17 cellular contexts compared by ENCODE assay signal in the genomic region with DNA sequence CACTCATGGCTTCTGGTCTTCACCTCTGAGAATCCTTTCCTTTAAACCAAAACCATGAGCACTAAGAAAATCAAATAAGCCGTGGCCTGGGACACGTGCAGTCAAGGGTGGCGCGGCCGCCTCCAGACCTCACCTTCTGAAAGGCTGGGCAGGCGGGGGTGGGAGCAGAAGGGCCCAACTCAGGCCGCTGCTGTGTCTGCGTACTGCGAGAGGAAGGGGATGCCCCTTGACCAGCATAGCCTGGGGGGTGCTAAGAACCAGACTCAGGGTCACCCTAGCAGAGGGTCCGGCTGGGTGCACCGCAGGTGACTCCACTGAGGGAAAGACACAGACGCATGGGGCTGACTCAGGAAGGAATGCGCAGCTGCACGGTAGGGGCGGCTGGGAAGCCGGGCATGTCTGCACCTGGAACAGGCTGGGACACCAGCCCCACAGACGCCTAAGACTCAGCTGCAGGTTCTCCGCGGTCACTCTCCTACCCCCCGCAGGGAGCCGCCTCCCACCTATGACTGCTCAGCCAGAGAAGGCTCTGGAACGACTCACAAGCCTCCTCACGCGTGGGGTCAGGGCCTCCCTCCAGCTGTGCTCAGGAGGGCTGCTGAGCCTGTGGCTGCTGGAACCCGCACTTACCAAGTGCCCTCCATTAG.
A peak's percentile ranks its signal among the peaks of the same experiment; 100 is the strongest.
DNase-seq lines count a peak whose midpoint lies in the region; ATAC-seq and TF ChIP-seq lines count a peak whose summit lies in the region.
"Had no signal": no experiment of that assay in that cellular context is flagged by ENCODE, and none has a peak within 500 bp of the region (broad histone marks: within the 10 kb centered on the region; RNA-seq: fewer than 3 reads in every experiment).

No MANE protein-coding gene starts in this region.

- H3K27me3 ChIP-seq in subcutaneous abdominal adipose tissue (ENCODE audit: control insufficient read depth in 5 of 5, insufficient read depth in 4 of 5, low read length in 5 of 5) (no peaks in the 10 kb centered on the region), tibial artery (no peaks in the 10 kb centered on the region)

- no peak for ATAC-seq in HG03025 (IDR thresholded peaks at IDR 0.05; ENCODE audit: low FRiP score, unreplicated experiment)

- DNase-seq in NCI-H2171 treated with DMSO at 0.1 percent for 48 hours (lab: John Stamatoyannopoulos, UW) (peak; percentile 24), NCI-H2171 (lab: John Stamatoyannopoulos, UW) (no peak), SHP77 (lab: John Stamatoyannopoulos, UW) (peak; percentile 51 to 75), left kidney (ENCODE audit: low read depth, low spot score) (peak; percentile 54), tibial artery (no peak)
- no peak for DNase-seq in activated CD4-positive, alpha-beta T cell treated with anti-CD3 and anti-CD28 coated beads, Interleukin-2, amount 10 ng/mL, durations not matched to agents 24 days and 14 days
- DNase-seq: activated CD4-positive, CD25-positive, alpha-beta regulatory T cell; activated T-cell treated with anti-CD3 and anti-CD28 coated beads, Interleukin-2, amount 50 U/mL, for 48 hours; left cardiac atrium; NCI-H1417 treated with DMSO at 0.1 percent for 48 hours; NCI-H524; stimulated activated CD4-positive, alpha-beta T cell treated with anti-CD3 and anti-CD28 coated beads, Interleukin-12 subunit alpha, Interleukin-12 subunit beta, amount 100 ng/mL, for 4 hours had no signal

- no peaks in the 10 kb centered on the region for H3K4me1 Mint-ChIP-seq in activated CD4-positive, alpha-beta T cell treated with anti-CD3 and anti-CD28 coated beads, Interleukin-2, amount 10 ng/mL, durations not matched to agents 24 days and 14 days
- H3K4me1 Mint-ChIP-seq: activated naive CD4-positive, alpha-beta T cell treated with anti-CD3 and anti-CD28 coated beads, Interleukin-2, amount 50 U/mL, for 24 hours; CD14-positive monocyte had no signal

- H3K36me3 ChIP-seq in subcutaneous abdominal adipose tissue (ENCODE audit: control insufficient read depth in 5 of 5, insufficient read depth in 5 of 5, low read length in 5 of 5) (no peaks in the 10 kb centered on the region), tibial artery (no peaks in the 10 kb centered on the region)

- peaks cover 4 to 32% (median 27%) of the 10 kb centered on the region in 5 donors for H3K4me1 ChIP-seq in subcutaneous abdominal adipose tissue (ENCODE audit: control insufficient read depth in 5 of 5, insufficient read depth in 5 of 5, low read length in 5 of 5)
- no peaks in the 10 kb centered on the region for H3K4me1 ChIP-seq in tibial artery

- no peak overlapping the region for H3K4me3 Mint-ChIP-seq in activated CD4-positive, alpha-beta T cell treated with anti-CD3 and anti-CD28 coated beads, Interleukin-2, amount 10 ng/mL, durations not matched to agents 24 days and 14 days
- H3K4me3 Mint-ChIP-seq: activated naive CD4-positive, alpha-beta T cell treated with anti-CD3 and anti-CD28 coated beads, Interleukin-2, amount 50 U/mL, for 24 hours; CD14-positive monocyte had no signal

- H3K27ac ChIP-seq in subcutaneous abdominal adipose tissue (ENCODE audit: low read depth, low read length) (peak overlapping the region; percentile 41), tibial artery (no peak overlapping the region)
- H3K27ac ChIP-seq: SK-N-MC had no signal

- no peak overlapping the region for H3K27ac Mint-ChIP-seq in activated CD4-positive, alpha-beta T cell treated with anti-CD3 and anti-CD28 coated beads, Interleukin-2, amount 10 ng/mL, durations not matched to agents 24 days and 14 days
- H3K27ac Mint-ChIP-seq: activated naive CD4-positive, alpha-beta T cell treated with anti-CD3 and anti-CD28 coated beads, Interleukin-2, amount 50 U/mL, for 24 hours had no signal

- H3K27me3 Mint-ChIP-seq in activated CD4-positive, alpha-beta T cell treated with anti-CD3 and anti-CD28 coated beads, Interleukin-2, amount 10 ng/mL, durations not matched to agents 24 days and 14 days: no peaks in the 10 kb centered on the region
- H3K27me3 Mint-ChIP-seq: activated naive CD4-positive, alpha-beta T cell treated with anti-CD3 and anti-CD28 coated beads, Interleukin-2, amount 50 U/mL, for 24 hours had no signal

- no peak overlapping the region for H3K4me3 ChIP-seq in subcutaneous abdominal adipose tissue (ENCODE audit: low read depth in 1 of 5, low read length in 5 of 5)
- H3K4me3 ChIP-seq in tibial artery: no peak overlapping the region
- H3K4me3 ChIP-seq: SK-N-MC had no signal

- no peaks in the 10 kb centered on the region for H3K36me3 Mint-ChIP-seq in activated CD4-positive, alpha-beta T cell treated with anti-CD3 and anti-CD28 coated beads, Interleukin-2, amount 10 ng/mL, durations not matched to agents 24 days and 14 days (ENCODE audit: low read depth)
- H3K36me3 Mint-ChIP-seq: activated naive CD4-positive, alpha-beta T cell treated with anti-CD3 and anti-CD28 coated beads, Interleukin-2, amount 50 U/mL, for 24 hours; CD14-positive monocyte had no signal

- peak overlapping the region in 1 of 5 donors; percentile 4 for H3K9ac ChIP-seq in subcutaneous abdominal adipose tissue (ENCODE audit: low read length in 5 of 5)

- H3K9me3 ChIP-seq in subcutaneous abdominal adipose tissue (ENCODE audit: control insufficient read depth in 5 of 5, low read length in 5 of 5) (peaks cover 0 to 11% (median 10%) of the 10 kb centered on the region in 5 donors), tibial artery (peaks cover 0 to 7% (median 0%) of the 10 kb centered on the region in 3 donors)

- no peaks in the 10 kb centered on the region for H3K9me3 Mint-ChIP-seq in activated CD4-positive, alpha-beta T cell treated with anti-CD3 and anti-CD28 coated beads, Interleukin-2, amount 10 ng/mL, durations not matched to agents 24 days and 14 days
- H3K9me3 Mint-ChIP-seq: activated naive CD4-positive, alpha-beta T cell treated with anti-CD3 and anti-CD28 coated beads, Interleukin-2, amount 50 U/mL, for 24 hours had no signal

- intact Hi-C loops in tibial artery (cut with DNase I; ENCODE audit: low total_unique reads): no loop called here
- intact Hi-C loops in activated CD4-positive, alpha-beta T cell treated with anti-CD3 and anti-CD28 coated beads, Interleukin-2, amount 10 ng/mL, durations not matched to agents 24 days and 14 days (cut with micrococcal nuclease): no loop called here

- no peak for TF ChIP-seq CTCF in tibial artery (IDR thresholded peaks at IDR 0.05)

Comparison
In these comparisons a context has a peak if more than half of its experiments do, and no peak if none do; other contexts are left out.
1. DNase-seq: peak in NCI-H2171 treated with DMSO at 0.1 percent for 48 hours (single experiment), SHP77 (2 of 2) and left kidney (single experiment); none in NCI-H2171 (single experiment), tibial artery (0 of 2) and activated CD4-positive, alpha-beta T cell treated with anti-CD3 and anti-CD28 coated beads, Interleukin-2, amount 10 ng/mL, durations not matched to agents 24 days and 14 days (single experiment).